In the genomic region with DNA sequence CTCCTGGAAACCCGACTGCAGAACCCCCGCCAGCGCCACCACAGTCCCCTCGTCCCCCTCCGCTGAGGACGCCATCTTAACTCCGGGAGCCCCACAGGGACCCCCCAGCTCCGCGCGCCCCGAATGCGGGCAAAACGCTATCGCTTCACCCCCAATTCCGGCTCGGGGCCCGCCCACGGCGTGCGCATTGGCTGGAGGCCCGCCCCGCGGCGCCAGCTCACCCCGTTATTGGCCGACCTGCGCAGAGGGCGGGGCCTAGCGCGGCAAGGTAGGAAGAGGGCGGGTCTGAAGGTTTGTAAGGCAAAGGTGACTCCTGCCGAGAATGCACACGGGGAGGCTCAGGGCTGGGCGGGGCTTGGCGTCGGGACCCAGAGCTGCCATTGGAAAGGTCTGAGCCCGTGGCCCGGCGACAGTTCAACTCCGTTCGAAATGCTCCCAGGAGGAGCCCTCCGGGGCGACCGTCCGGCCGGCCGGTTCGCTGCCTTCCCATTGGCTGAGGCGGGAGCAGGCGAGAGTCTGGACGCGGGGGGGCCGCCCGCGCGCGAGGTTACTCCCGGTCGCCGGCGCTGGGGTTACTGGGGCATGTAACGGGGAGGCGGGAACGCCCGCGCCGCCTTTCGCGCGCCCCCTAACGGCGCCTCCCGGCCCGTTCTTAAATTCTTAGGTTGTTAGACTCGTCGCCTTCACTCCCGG, we compare ENCODE assay signal across 8 cellular contexts. TPM values are rescaled to one million over a fixed set of nuclear protein-coding genes. Genes with fewer than 3 reads are reported as not detected.
DNase-seq lines count a peak whose midpoint lies in the region; ATAC-seq lines count a peak whose summit lies in the region.

A gene with protein sequence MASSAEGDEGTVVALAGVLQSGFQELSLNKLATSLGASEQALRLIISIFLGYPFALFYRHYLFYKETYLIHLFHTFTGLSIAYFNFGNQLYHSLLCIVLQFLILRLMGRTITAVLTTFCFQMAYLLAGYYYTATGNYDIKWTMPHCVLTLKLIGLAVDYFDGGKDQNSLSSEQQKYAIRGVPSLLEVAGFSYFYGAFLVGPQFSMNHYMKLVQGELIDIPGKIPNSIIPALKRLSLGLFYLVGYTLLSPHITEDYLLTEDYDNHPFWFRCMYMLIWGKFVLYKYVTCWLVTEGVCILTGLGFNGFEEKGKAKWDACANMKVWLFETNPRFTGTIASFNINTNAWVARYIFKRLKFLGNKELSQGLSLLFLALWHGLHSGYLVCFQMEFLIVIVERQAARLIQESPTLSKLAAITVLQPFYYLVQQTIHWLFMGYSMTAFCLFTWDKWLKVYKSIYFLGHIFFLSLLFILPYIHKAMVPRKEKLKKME (minus strand): TSS at position 127 of the 693 bp plus-strand sequence. CDS start 52 bp downstream, at position 75.

- H3K27ac Mint-ChIP-seq in activated CD8-positive, alpha-beta memory T cell treated with anti-CD3 and anti-CD28 coated beads, Interleukin-2, amount 10 ng/mL, durations not matched to agents 7 days and 5 days = peak within 1 kb of the TSS; percentile 90

- H3K4me3 ChIP-seq in HUES48 (ENCODE audit: low read depth, low read length) (peak within 1 kb of the TSS; percentile 71), NT2/D1 (ENCODE audit: insufficient read length, low read depth) (peak within 1 kb of the TSS; percentile 94), endocrine pancreas (ENCODE audit: control insufficient read depth, insufficient read depth, low read length) (peak within 1 kb of the TSS; percentile 92), mesendoderm (ENCODE audit: low read length) (peak within 1 kb of the TSS; percentile 86)

- H3K9ac ChIP-seq in HUES48 (ENCODE audit: low read depth, low read length) (peak within 1 kb of the TSS; percentile 47), NT2/D1 (ENCODE audit: insufficient read length, low read depth) (peak within 1 kb of the TSS; percentile 91), endocrine pancreas (ENCODE audit: control insufficient read depth, insufficient read depth, low read length) (peak within 1 kb of the TSS; percentile 89), mesendoderm (ENCODE audit: low read length) (peak within 1 kb of the TSS; percentile 83)

- ATAC-seq in GM21390 (IDR thresholded peaks at IDR 0.05; ENCODE audit: unreplicated experiment) = peak; percentile 93
- peak; percentile 95 for ATAC-seq in activated CD8-positive, alpha-beta memory T cell treated with anti-CD3 and anti-CD28 coated beads, Interleukin-2, amount 10 ng/mL, durations not matched to agents 7 days and 5 days

- no peaks in the 10 kb centered on the region for H3K9me3 ChIP-seq in HUES48 (ENCODE audit: control insufficient read depth, insufficient read depth, low read length)
- H3K9me3 ChIP-seq in NT2/D1 (ENCODE audit: insufficient read depth, low read length) = no peaks in the 10 kb centered on the region
- H3K9me3 ChIP-seq in endocrine pancreas (ENCODE audit: control insufficient read depth, low read length) = no peaks in the 10 kb centered on the region

- H3K79me1 ChIP-seq in mesendoderm (ENCODE audit: low read length) = peaks cover 8% of the 10 kb centered on the region

- H2BK15ac ChIP-seq in mesendoderm (replicated peaks; ENCODE audit: low read depth) = no peak within 1 kb of the TSS

- H3K36me3 Mint-ChIP-seq in activated CD8-positive, alpha-beta memory T cell treated with anti-CD3 and anti-CD28 coated beads, Interleukin-2, amount 10 ng/mL, durations not matched to agents 7 days and 5 days = peaks cover 11% of the 10 kb centered on the region

- H3K4me3 Mint-ChIP-seq in activated CD8-positive, alpha-beta memory T cell treated with anti-CD3 and anti-CD28 coated beads, Interleukin-2, amount 10 ng/mL, durations not matched to agents 7 days and 5 days = peak within 1 kb of the TSS; percentile 93

- H2BK120ac ChIP-seq in mesendoderm (ENCODE audit: low read depth, low read length) = no peak within 1 kb of the TSS

- peaks cover 28% of the 10 kb centered on the region for H3K4me1 Mint-ChIP-seq in activated CD8-positive, alpha-beta memory T cell treated with anti-CD3 and anti-CD28 coated beads, Interleukin-2, amount 10 ng/mL, durations not matched to agents 7 days and 5 days

- H3K27ac ChIP-seq in HUES48 (ENCODE audit: low read depth, low read length) = peak within 1 kb of the TSS; percentile 98
- peak within 1 kb of the TSS; percentile 90 for H3K27ac ChIP-seq in mesendoderm (ENCODE audit: low read depth, low read length)

- no peaks in the 10 kb centered on the region for H3K27me3 Mint-ChIP-seq in activated CD8-positive, alpha-beta memory T cell treated with anti-CD3 and anti-CD28 coated beads, Interleukin-2, amount 10 ng/mL, durations not matched to agents 7 days and 5 days

- peaks cover 14% of the 10 kb centered on the region; the same call in 1 of the 2 replicates for H3K36me3 ChIP-seq in HUES48 (ENCODE audit: control insufficient read depth, insufficient read depth, low read length)
- peaks cover 14% of the 10 kb centered on the region for H3K36me3 ChIP-seq in NT2/D1 (ENCODE audit: insufficient read depth, insufficient read length, low read length)
- H3K36me3 ChIP-seq in endocrine pancreas (ENCODE audit: control insufficient read depth, insufficient read depth, low read length) = no peaks in the 10 kb centered on the region
- no peaks in the 10 kb centered on the region for H3K36me3 ChIP-seq in mesendoderm (ENCODE audit: control insufficient read depth, insufficient read depth, low read length)

- no peaks in the 10 kb centered on the region for H3K9me3 Mint-ChIP-seq in activated CD8-positive, alpha-beta memory T cell treated with anti-CD3 and anti-CD28 coated beads, Interleukin-2, amount 10 ng/mL, durations not matched to agents 7 days and 5 days (ENCODE audit: low read depth)

- H3K4me1 ChIP-seq in HUES48 (ENCODE audit: control insufficient read depth, insufficient read depth, low read length) = peaks cover 12% of the 10 kb centered on the region; the same call in 1 of the 2 replicates
- H3K4me1 ChIP-seq in NT2/D1 (ENCODE audit: insufficient read depth, insufficient read length) = peaks cover 8% of the 10 kb centered on the region
- H3K4me1 ChIP-seq in endocrine pancreas (ENCODE audit: control insufficient read depth, insufficient read depth, low read length) = peaks cover 13% of the 10 kb centered on the region
- H3K4me1 ChIP-seq in mesendoderm (ENCODE audit: control insufficient read depth, low read depth, low read length) = peaks cover 7% of the 10 kb centered on the region

- H3K4me2 ChIP-seq in mesendoderm (ENCODE audit: low read length) = peak within 1 kb of the TSS; percentile 65

- no peak within 1 kb of the TSS for H4K8ac ChIP-seq in mesendoderm (ENCODE audit: low read depth, low read length)

- H4K5ac ChIP-seq in mesendoderm (ENCODE audit: low read length) = no peak within 1 kb of the TSS

- H3K56ac ChIP-seq in mesendoderm (ENCODE audit: low read length) = peak within 1 kb of the TSS; percentile 92

- H3K18ac ChIP-seq in mesendoderm (ENCODE audit: low read length) = peak within 1 kb of the TSS; percentile 15

- WGBS in mesendoderm (ENCODE audit: extremely low coverage, insufficient coverage, low lambda C conversion rate) = no CpG with 5 or more reads among the region's 77 CpGs

- no peak within 1 kb of the TSS for H2AK5ac ChIP-seq in mesendoderm (ENCODE audit: low read length)

- CTCF ChIA-PET in activated CD8-positive, alpha-beta memory T cell treated with anti-CD3 and anti-CD28 coated beads, Interleukin-2, amount 10 ng/mL, durations not matched to agents 7 days and 5 days (lab: Charles Lee) = interaction anchor here (0.6 to 3.7 kb wide), 29 partner anchors 8 to 167 kb away, joined by 3 to 31 read pairs (median 5); partner anchors contain the start of genes C12orf57, C1RL, RNU7-1 and SPSB2

- H3K4ac ChIP-seq in mesendoderm (ENCODE audit: low read depth, low read length) = peak within 1 kb of the TSS; percentile 8

- peak within 1 kb of the TSS; percentile 55 for H3K23ac ChIP-seq in mesendoderm (ENCODE audit: low read length)

- no peaks in the 10 kb centered on the region for H3K27me3 ChIP-seq in HUES48 (ENCODE audit: control insufficient read depth, insufficient read depth, low read length)
- H3K27me3 ChIP-seq in NT2/D1 (ENCODE audit: insufficient read depth, insufficient read length) = no peaks in the 10 kb centered on the region
- H3K27me3 ChIP-seq in endocrine pancreas (ENCODE audit: control insufficient read depth, insufficient read depth, low read length) = no peaks in the 10 kb centered on the region
- no peaks in the 10 kb centered on the region for H3K27me3 ChIP-seq in mesendoderm (ENCODE audit: insufficient read depth, low read length, poor library complexity)

- H3K79me2 ChIP-seq in mesendoderm (ENCODE audit: control insufficient read depth, insufficient read depth, low read length) = peaks cover 8% of the 10 kb centered on the region

- H2BK5ac ChIP-seq in mesendoderm (ENCODE audit: low read length) = no peak within 1 kb of the TSS

- DNase-seq in D341Med (ENCODE audit: low spot score) = peak; percentile 98
- DNase-seq in NT2/D1 (ENCODE audit: low read depth, low spot score) = peak; percentile 100
- DNase-seq in activated CD8-positive, alpha-beta memory T cell treated with anti-CD3 and anti-CD28 coated beads, Interleukin-2, amount 10 ng/mL, durations not matched to agents 7 days and 5 days = peak; percentile 98
- DNase-seq in mesendoderm = peak; percentile 98
- peak; percentile 91 for DNase-seq in stimulated activated CD8-positive, alpha-beta memory T cell treated with anti-CD3 and anti-CD28 coated beads, Interleukin-15, amount 100 ng/mL, for 1 hour (ENCODE audit: low read depth)

RNA-seq across cellular contexts. Expression of the gene that starts here (rescaled TPM):
- 10 to 100 TPM; 29.3 to 32.0 TPM for total RNA-seq in activated CD8-positive, alpha-beta memory T cell treated with anti-CD3 and anti-CD28 coated beads, Interleukin-2, amount 10 ng/mL, durations not matched to agents 7 days and 5 days
- 42.9 TPM for polyA plus RNA-seq in mesendoderm (2013, experiment 1 of 2)
- 41.1 TPM for polyA plus RNA-seq in mesendoderm (2013, experiment 2 of 2)

Comparison
In these comparisons a context has a peak if more than half of its experiments do, and no peak if none do; other contexts are left out.
1. Peak in every context shown above with its lines: DNase-seq, ATAC-seq, H3K4me3 ChIP-seq and H3K27ac ChIP-seq.